In the genomic region with DNA sequence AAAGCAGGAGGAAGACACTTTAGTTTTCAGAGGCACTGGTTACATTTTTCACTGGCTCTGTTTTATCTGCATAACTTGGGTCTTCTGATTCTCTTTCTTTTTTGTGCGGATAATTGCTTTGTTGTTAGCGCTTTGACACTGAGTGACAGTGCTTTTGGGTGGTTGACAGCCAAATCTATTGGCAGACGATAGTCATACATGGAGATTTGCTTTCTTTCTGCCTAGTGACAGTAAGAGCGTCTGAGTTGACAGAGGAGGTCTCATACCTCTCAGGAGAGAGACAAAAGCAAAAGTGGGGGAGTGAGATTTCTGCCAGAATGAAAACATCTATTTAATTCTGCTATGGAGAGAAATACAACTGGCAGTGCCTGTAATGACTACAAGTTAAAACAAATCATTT, we compare ENCODE assay signal across 24 cellular contexts.
"Had no signal": no experiment of that assay in that cellular context is flagged by ENCODE, and none has a peak within 500 bp of the region (broad histone marks: within the 10 kb centered on the region; RNA-seq: fewer than 3 reads in every experiment).

No MANE protein-coding gene starts in this region.

- H3K4me2 ChIP-seq: hepatocyte had no signal

- H3K4me3 ChIP-seq: colonic mucosa, esophagus squamous epithelium, gastroesophageal sphincter, heart left ventricle, hepatocyte, left lung, lower lobe of right lung, mucosa of descending colon had no signal

- DNase-seq: colonic mucosa; cortex of kidney; effector CD8-positive, alpha-beta T cell; effector memory CD8-positive, alpha-beta T cell; endodermal cell; erythroblast; esophagus squamous epithelium; foreskin fibroblast; foreskin melanocyte; heart left ventricle; hypothalamus; immature natural killer cell; islet precursor cell; left cardiac atrium; left lung; left ventricle myocardium superior; lower lobe of right lung; mesenchymal stem cell; mucosa of descending colon had no signal

- H3K9me3 ChIP-seq: colonic mucosa, esophagus squamous epithelium, gastroesophageal sphincter, left lung, lower lobe of right lung had no signal

- H3K4me1 ChIP-seq: colonic mucosa, esophagus squamous epithelium, gastroesophageal sphincter, heart left ventricle, left lung, lower lobe of right lung had no signal

- H3K79me2 ChIP-seq: hepatocyte had no signal

- ATAC-seq: effector memory CD8-positive, alpha-beta T cell; esophagus mucosa; gastroesophageal sphincter; heart left ventricle; left cardiac atrium; left lung; left ventricle myocardium superior; lower lobe of right lung; mucosa of descending colon had no signal

- H3K36me3 ChIP-seq: colonic mucosa, esophagus squamous epithelium, gastroesophageal sphincter, heart left ventricle, left lung, lower lobe of right lung had no signal

- H3K27me3 ChIP-seq: colonic mucosa, esophagus squamous epithelium, gastroesophageal sphincter, heart left ventricle, hepatocyte, left lung had no signal

- FAIRE-seq: endometrium had no signal

- H3K27ac ChIP-seq: colonic mucosa, epithelial cell of prostate, esophagus squamous epithelium, gastroesophageal sphincter, heart left ventricle, hepatocyte, left lung, lower lobe of right lung had no signal

- H2AFZ ChIP-seq: hepatocyte had no signal
